ENCODE assay signal across 8 cellular contexts in genomic region chr7:100888529-100888987, GRCh38. TPM values are rescaled to one million over a fixed set of nuclear protein-coding genes. Genes with fewer than 3 reads are reported as not detected.
DNase-seq lines count a peak whose midpoint lies in the region; ATAC-seq, FAIRE-seq and TF ChIP-seq lines count a peak whose summit lies in the region.

No MANE protein-coding gene starts in this region.

- POLR2A ChIA-PET in A549 (lab: Yijun Ruan, JAX) = interaction anchor here (1.5 to 5.1 kb wide), 2 partner anchors 10 to 13 kb away, joined by 9 to 106 read pairs; partner anchors contain the start of gene SRRT

- DNase-seq in A549 (ENCODE audit: low read depth in 1 of 2, low spot score in 1 of 2) (no peak), HFFc6 (no peak), body of pancreas (no peak), mesenchymal stem cell (no peak), NCI-H526 treated with DMSO at 0.1 percent for 48 hours (lab: John Stamatoyannopoulos, UW) (no peak)

- H2AK5ac ChIP-seq in mesenchymal stem cell (ENCODE audit: low read length, severe bottlenecking) = peak overlapping the region; percentile 42

- intact Hi-C loops in body of pancreas (cut with DNase I) = no loop called here

- H3K36me3 Mint-ChIP-seq in HFFc6 (ENCODE audit: low read depth) = peaks cover 47% of the 10 kb centered on the region

- FAIRE-seq in A549 (lab: Jason Lieb, UNC) = no peak

- peaks cover 34% of the 10 kb centered on the region for H3K4me1 Mint-ChIP-seq in HFFc6 (ENCODE audit: low read depth)

- peak overlapping the region; percentile 93 to 98 for H3K18ac ChIP-seq in mesenchymal stem cell (ENCODE audit: low read depth in 1 of 2, low read length in 2 of 2)

- ATAC-seq in A549 = no peak
- ATAC-seq in body of pancreas = no peak
- no peak for ATAC-seq in HG03378 (IDR thresholded peaks at IDR 0.05; ENCODE audit: unreplicated experiment)
- no peak for ATAC-seq in GM18907 (IDR thresholded peaks at IDR 0.05; ENCODE audit: unreplicated experiment)
- ATAC-seq in HG02884 (IDR thresholded peaks at IDR 0.05; ENCODE audit: unreplicated experiment) = no peak

- H2BK15ac ChIP-seq in mesenchymal stem cell (ENCODE audit: low read depth, poor library complexity, severe bottlenecking) = no peak overlapping the region

- H3K23ac ChIP-seq in mesenchymal stem cell (ENCODE audit: low read length in 2 of 2) = no peak overlapping the region

- H3K27ac Mint-ChIP-seq in HFFc6 = peak overlapping the region; percentile 61

- CTCF ChIA-PET in A549 (lab: Yijun Ruan, JAX) = interaction anchor here (1.0 to 3.5 kb wide), 6 partner anchors 8 to 188 kb away, joined by 3 to 13 read pairs (median 8); partner anchors contain the start of genes SLC12A9 and SRRT

- H3K36me3 ChIP-seq in body of pancreas (replicated peaks in 1 of 2; ENCODE audit: insufficient read depth in 1 of 2, low read depth in 2 of 2) = peaks cover 6 to 28% of the 10 kb centered on the region in 2 donors
- H3K36me3 ChIP-seq in mesenchymal stem cell (ENCODE audit: control insufficient read depth in 1 of 2, insufficient read depth in 2 of 2, low read depth in 1 of 2, low read length in 2 of 2) = peaks cover 53 to 56% of the 10 kb centered on the region in 2 experiments

- H3K9ac ChIP-seq in mesenchymal stem cell (ENCODE audit: low read length) = peak overlapping the region; percentile 93

- no peak for TF ChIP-seq CTCF in A549 (IDR thresholded peaks at IDR 0.05)
- TF ChIP-seq CTCF in HFFc6 (IDR thresholded peaks at IDR 0.05) = no peak
- TF ChIP-seq CTCF in body of pancreas (IDR thresholded peaks at IDR 0.05) = no peak

- no peaks in the 10 kb centered on the region for H3K9me3 ChIP-seq in A549
- H3K9me3 ChIP-seq in body of pancreas = no peaks in the 10 kb centered on the region
- H3K9me3 ChIP-seq in mesenchymal stem cell (ENCODE audit: control insufficient read depth, low read length) = no peaks in the 10 kb centered on the region

- H3K27ac ChIP-seq in A549 = peak overlapping the region; percentile 86 to 95
- H3K27ac ChIP-seq in body of pancreas = peak overlapping the region; percentile 68 to 95 (median 88)
- peak overlapping the region; percentile 28 for H3K27ac ChIP-seq in mesenchymal stem cell (ENCODE audit: low read length, poor library complexity, severe bottlenecking)

- H2AFZ ChIP-seq in mesenchymal stem cell (ENCODE audit: low read depth, low read length) = no peak overlapping the region

- H2BK12ac ChIP-seq in mesenchymal stem cell (ENCODE audit: low read length in 2 of 2) = no peak overlapping the region

- peaks cover 15% of the 10 kb centered on the region for H3K79me1 ChIP-seq in mesenchymal stem cell (replicated peaks; ENCODE audit: low read length, poor library complexity, severe bottlenecking)

- peaks cover 7% of the 10 kb centered on the region for H3K27me3 Mint-ChIP-seq in HFFc6 (ENCODE audit: insufficient read depth)

- TF ChIP-seq POLR2A in A549 (IDR thresholded peaks at IDR 0.05; ENCODE audit: low read length) (no peak), body of pancreas (IDR thresholded peaks at IDR 0.05) (no peak)

- H3K4ac ChIP-seq in mesenchymal stem cell (ENCODE audit: low read depth in 1 of 2, low read length in 2 of 2) = peak overlapping the region; percentile 20 to 92

- H3K4me1 ChIP-seq in A549 = peaks cover 30% of the 10 kb centered on the region
- peaks cover 34% of the 10 kb centered on the region for H3K4me1 ChIP-seq in body of pancreas
- H3K4me1 ChIP-seq in mesenchymal stem cell (ENCODE audit: control insufficient read depth, insufficient read depth, low read depth, low read length) = peaks cover 26% of the 10 kb centered on the region

- H3K9me3 Mint-ChIP-seq in HFFc6 = no peaks in the 10 kb centered on the region

- peak overlapping the region in 1 of 2 experiments; percentile 95 for H3K14ac ChIP-seq in mesenchymal stem cell (ENCODE audit: low read length in 2 of 2)

- no peak overlapping the region for H2BK120ac ChIP-seq in mesenchymal stem cell (ENCODE audit: low read depth, low read length)

- no peak for TF ChIP-seq RAD21 in A549 (conservative IDR thresholded peaks at IDR 0.05 in 1 of 2, IDR thresholded peaks at IDR 0.05 in 1 of 2)

- H4K91ac ChIP-seq in mesenchymal stem cell (ENCODE audit: low read length) = peak overlapping the region; percentile 95

- no peaks in the 10 kb centered on the region for H3K27me3 ChIP-seq in body of pancreas
- H3K27me3 ChIP-seq in mesenchymal stem cell (ENCODE audit: control insufficient read depth in 1 of 2, insufficient read depth in 1 of 2, low read length in 2 of 2) = peaks cover 0 to 5% of the 10 kb centered on the region in 2 experiments

- H3K4me2 ChIP-seq in A549 = peak overlapping the region; percentile 99
- H3K4me2 ChIP-seq in mesenchymal stem cell (ENCODE audit: low read length, poor library complexity, severe bottlenecking) = peak overlapping the region; percentile 73

- TF ChIP-seq EP300 in A549 (IDR thresholded peaks at IDR 0.05) = no peak

- H4K8ac ChIP-seq in mesenchymal stem cell (ENCODE audit: low read length) = peak overlapping the region; percentile 45

- H3K4me3 Mint-ChIP-seq in HFFc6 = peak overlapping the region; percentile 80

- H3K4me3 ChIP-seq in A549 (peak overlapping the region; percentile 92), body of pancreas (peak overlapping the region; percentile 45 to 70), mesenchymal stem cell (ENCODE audit: insufficient read depth in 1 of 2, low read depth in 1 of 2, low read length in 2 of 2) (peak overlapping the region; percentile 72 to 87)

- no peak overlapping the region for H2BK5ac ChIP-seq in mesenchymal stem cell (ENCODE audit: low read depth, low read length, poor library complexity, severe bottlenecking)

- 60% methylated on average over 9 of the region's 10 CpGs for WGBS in A549 (ENCODE audit: missing lambda C conversion rate)
- WGBS in body of pancreas, 2 donors = 29 to 43% methylated on average over 8 to 10 of the region's 10 CpGs
- 79% methylated on average over 10 of the region's 10 CpGs for WGBS in mesenchymal stem cell

TF ChIP-seq in A549, 52 proteins besides CTCF, POLR2A, EP300 and RAD21:
- TF ChIP-seq CBX8 (IDR thresholded peaks at IDR 0.05) = no peak

RNA-seq across cellular contexts. Expression of gene UFSP1, which starts 1.0 kb away (rescaled TPM):
- 1.1 and 1.9 TPM in 2 replicates for polyA plus RNA-seq in A549 (2011; rRNA removed)
- 4.1 and 5.9 TPM in 2 replicates for polyA plus RNA-seq in A549 (2012; cell fraction: cytosol; rRNA removed)
- 4.9 and 7.9 TPM in 2 replicates for polyA plus RNA-seq in A549 (2012; cell fraction: nucleus; rRNA removed)
- 6.1 to 7.1 TPM (median 6.9 TPM) in 3 replicates for polyA plus RNA-seq in A549 (2017; fragmentation: RNase III; extraction: RNeasy Plus Mini Kit Qiagen cat#74134 plus additional on column Dnase treatment)
- polyA minus RNA-seq in A549 (2011; rRNA and poly(A)+ RNA removed) = 3.3 and 4.2 TPM in 2 replicates
- total RNA-seq in HFFc6 (2021; fragmentation: NEBNext Ultra II Directional; extraction: Animal tissue kit (Norgen Biotek cat#: 25700)) = 1 to 10 TPM; 3.2 to 3.6 (median 3.5) TPM
- 1 to 10 TPM; 6.2 to 7.9 TPM for total RNA-seq in body of pancreas
- polyA plus RNA-seq in mesenchymal stem cell (2013, experiment 1 of 2) = 1.4 TPM
- 1.4 TPM for polyA plus RNA-seq in mesenchymal stem cell (2013, experiment 2 of 2)

RNA-seq across cellular contexts. Expression of gene ACHE, which starts 7.1 kb away (rescaled TPM):
- 0.17 and 0.26 TPM in 2 replicates for polyA plus RNA-seq in A549 (2011; rRNA removed)
- polyA plus RNA-seq in A549 (2012; cell fraction: cytosol; rRNA removed) = 1.2 and 1.4 TPM in 2 replicates
- polyA plus RNA-seq in A549 (2012; cell fraction: nucleus; rRNA removed) = 9.1 and 11.7 TPM in 2 replicates
- polyA plus RNA-seq in A549 (2017; fragmentation: RNase III; extraction: RNeasy Plus Mini Kit Qiagen cat#74134 plus additional on column Dnase treatment) = 0.62 to 0.92 TPM (median 0.69 TPM) in 3 replicates
- 0.44 and 0.91 TPM in 2 replicates for polyA minus RNA-seq in A549 (2011; rRNA and poly(A)+ RNA removed)
- total RNA-seq in HFFc6 (2021; fragmentation: NEBNext Ultra II Directional; extraction: Animal tissue kit (Norgen Biotek cat#: 25700)) = under 1 TPM in 1 of 6 experiments, not detected in 5; 0.31 TPM
- total RNA-seq in body of pancreas = 1 to 10 TPM; 6.2 to 7.3 TPM
- 0.84 TPM for polyA plus RNA-seq in mesenchymal stem cell (2013, experiment 1 of 2)
- polyA plus RNA-seq in mesenchymal stem cell (2013, experiment 2 of 2) = 0.96 TPM

RNA-seq across cellular contexts. Expression of gene SRRT, which starts 13.7 kb away (rescaled TPM):
- 49.9 and 52.2 TPM in 2 replicates for polyA plus RNA-seq in A549 (2011; rRNA removed)
- polyA plus RNA-seq in A549 (2012; cell fraction: cytosol; rRNA removed) = 87.7 and 96.2 TPM in 2 replicates
- 252 and 279 TPM in 2 replicates for polyA plus RNA-seq in A549 (2012; cell fraction: nucleus; rRNA removed)
- 153 to 194 TPM (median 182 TPM) in 3 replicates for polyA plus RNA-seq in A549 (2017; fragmentation: RNase III; extraction: RNeasy Plus Mini Kit Qiagen cat#74134 plus additional on column Dnase treatment)
- 58.3 and 64.1 TPM in 2 replicates for polyA minus RNA-seq in A549 (2011; rRNA and poly(A)+ RNA removed)
- total RNA-seq in HFFc6 (2021; fragmentation: NEBNext Ultra II Directional; extraction: Animal tissue kit (Norgen Biotek cat#: 25700)) = 100 to 1,000 TPM; 111 to 154 (median 133) TPM
- 10 to 100 TPM; 54.7 to 60.7 TPM for total RNA-seq in body of pancreas
- polyA plus RNA-seq in mesenchymal stem cell (2013, experiment 1 of 2) = 66.1 TPM
- polyA plus RNA-seq in mesenchymal stem cell (2013, experiment 2 of 2) = 61.3 TPM

RNA-seq across cellular contexts. Expression of gene TRIP6, which starts 21.4 kb away (rescaled TPM):
- polyA plus RNA-seq in A549 (2011; rRNA removed) (14.8 and 18.0 TPM in 2 replicates), A549 (2017; fragmentation: RNase III; extraction: RNeasy Plus Mini Kit Qiagen cat#74134 plus additional on column Dnase treatment) (38.2 to 38.5 TPM (median 38.3 TPM) in 3 replicates)
- polyA plus RNA-seq in A549 (2012; cell fraction: cytosol; rRNA removed) = 40.0 and 46.3 TPM in 2 replicates
- 46.1 and 58.6 TPM in 2 replicates for polyA plus RNA-seq in A549 (2012; cell fraction: nucleus; rRNA removed)
- polyA minus RNA-seq in A549 (2011; rRNA and poly(A)+ RNA removed) = 11.3 and 11.6 TPM in 2 replicates
- total RNA-seq in HFFc6 (2021; fragmentation: NEBNext Ultra II Directional; extraction: Animal tissue kit (Norgen Biotek cat#: 25700)) = 100 to 1,000 TPM; 125 to 148 (median 140) TPM
- 10 to 100 TPM; 34.9 to 43.6 TPM for total RNA-seq in body of pancreas
- 61.5 TPM for polyA plus RNA-seq in mesenchymal stem cell (2013, experiment 1 of 2)
- 61.7 TPM for polyA plus RNA-seq in mesenchymal stem cell (2013, experiment 2 of 2)

RNA-seq across cellular contexts. Expression of gene SLC12A9, which starts 36.0 kb away (rescaled TPM):
- polyA plus RNA-seq in A549 (2011; rRNA removed) (6.2 and 7.0 TPM in 2 replicates), A549 (2017; fragmentation: RNase III; extraction: RNeasy Plus Mini Kit Qiagen cat#74134 plus additional on column Dnase treatment) (12.1 to 14.3 TPM (median 13.4 TPM) in 3 replicates)
- polyA plus RNA-seq in A549 (2012; cell fraction: cytosol; rRNA removed) = 12.3 and 17.1 TPM in 2 replicates
- polyA plus RNA-seq in A549 (2012; cell fraction: nucleus; rRNA removed) = 68.4 and 69.7 TPM in 2 replicates
- 11.3 and 17.6 TPM in 2 replicates for polyA minus RNA-seq in A549 (2011; rRNA and poly(A)+ RNA removed)
- total RNA-seq in HFFc6 (2021; fragmentation: NEBNext Ultra II Directional; extraction: Animal tissue kit (Norgen Biotek cat#: 25700)) = 10 to 100 TPM; 19.3 to 26.2 (median 21.7) TPM
- total RNA-seq in body of pancreas = 10 to 100 TPM; 12.7 to 38.9 TPM
- polyA plus RNA-seq in mesenchymal stem cell (2013, experiment 1 of 2) = 17.9 TPM
- 18.1 TPM for polyA plus RNA-seq in mesenchymal stem cell (2013, experiment 2 of 2)

Comparison
In these comparisons a context has a peak if more than half of its experiments do, and no peak if none do; other contexts are left out.
1. H3K27ac ChIP-seq: peak in every context shown above with its lines; median percentile 90 in A549; 88 in body of pancreas; 28 in mesenchymal stem cell.
2. RNA of gene ACHE, which starts 7.1 kb away (total RNA-seq): 6.2 to 7.3 TPM in body of pancreas; 0.31 TPM in HFFc6; every median in the first group is over 4 times any median in the second.
3. Peak in every context shown above with its lines, with median percentiles within 50 percentile points of each other: H3K4me3 ChIP-seq.